In genomic region chr6:161008245-161008644, GRCh38 we compare ENCODE assay signal across 35 cellular contexts.
DNase-seq lines count a peak whose midpoint lies in the region; FAIRE-seq and TF ChIP-seq lines count a peak whose summit lies in the region.
"Had no signal": no experiment of that assay in that cellular context is flagged by ENCODE, and none has a peak within 500 bp of the region (broad histone marks: within the 10 kb centered on the region; RNA-seq: fewer than 3 reads in every experiment).

No MANE protein-coding gene starts in this region.

- CTCF ChIA-PET in HEK293 (lab: Yijun Ruan, JAX), result interaction anchor here (0.5 to 1.8 kb wide), 3 partner anchors 10 to 1191 kb away, joined by 3 to 8 read pairs (median 6); no protein-coding TSS in a partner anchor
- CTCF ChIA-PET in activated naive CD4-positive, alpha-beta T cell treated with anti-CD3 and anti-CD28 coated beads, Interleukin-2, amount 10 ng/mL, durations not matched to agents 7 days and 5 days (lab: Charles Lee), result interaction anchor here (1.2 kb wide), 1 partner anchor 79 kb away, joined by 3 read pairs; no protein-coding TSS in a partner anchor

- H3K4me3 ChIP-seq in HEK293 (ENCODE audit: low read depth, low read length), result no peak overlapping the region
- H3K4me3 ChIP-seq: A549; BLaER1; BLaER1 treated with 17β-estradiol and CSF1 and Interleukin-3, amounts not matched to agents 10 nM and 100 nM had no signal

- H3K4me1 Mint-ChIP-seq in activated naive CD4-positive, alpha-beta T cell treated with anti-CD3 and anti-CD28 coated beads, Interleukin-2, amount 10 ng/mL, durations not matched to agents 7 days and 5 days, result no peaks in the 10 kb centered on the region

- H3K27me3 Mint-ChIP-seq in activated naive CD4-positive, alpha-beta T cell treated with anti-CD3 and anti-CD28 coated beads, Interleukin-2, amount 10 ng/mL, durations not matched to agents 7 days and 5 days, result no peaks in the 10 kb centered on the region
- H3K27me3 Mint-ChIP-seq: B cell; CD4-positive, alpha-beta memory T cell; CD4-positive, alpha-beta T cell; CD4-positive, CD25-positive, alpha-beta regulatory T cell; CD8-positive, alpha-beta memory T cell had no signal

- no peaks in the 10 kb centered on the region for H3K9me3 Mint-ChIP-seq in activated naive CD4-positive, alpha-beta T cell treated with anti-CD3 and anti-CD28 coated beads, Interleukin-2, amount 10 ng/mL, durations not matched to agents 7 days and 5 days
- H3K9me3 Mint-ChIP-seq: CD14-positive monocyte; CD4-positive, alpha-beta memory T cell; CD4-positive, alpha-beta T cell; CD4-positive, CD25-positive, alpha-beta regulatory T cell; CD8-positive, alpha-beta memory T cell; CD8-positive, alpha-beta T cell had no signal

- DNase-seq in activated CD4-positive, alpha-beta T cell treated with anti-CD3 and anti-CD28 coated beads for 4 hours, result no peak
- no peak for DNase-seq in activated naive CD4-positive, alpha-beta T cell treated with anti-CD3 and anti-CD28 coated beads, Interleukin-2, amount 10 ng/mL, durations not matched to agents 7 days and 5 days
- no peak for DNase-seq in activated T-cell treated with anti-CD3 and anti-CD28 coated beads, Interleukin-2, amount 50 U/mL, for 48 hours
- DNase-seq: 8988T; ACHN; AML-193; BE2C; C1 segment of cervical spinal cord; Caco-2; Calu3; CD4-positive, alpha-beta memory T cell; CD4-positive, alpha-beta T cell; CD4-positive, CD25-positive, alpha-beta regulatory T cell; CD8-positive, alpha-beta memory T cell; CD8-positive, alpha-beta T cell; COR-L47; DMS 273 treated with DMSO at 0.1 percent for 48 hours; DMS153; DMS53; DMS79; DMS79 treated with DMSO at 0.1 percent for 48 hours; DND-41; EL had no signal

- no peak overlapping the region for H3K27ac Mint-ChIP-seq in activated naive CD4-positive, alpha-beta T cell treated with anti-CD3 and anti-CD28 coated beads, Interleukin-2, amount 10 ng/mL, durations not matched to agents 7 days and 5 days
- H3K27ac Mint-ChIP-seq: B cell; CD14-positive monocyte; CD4-positive, alpha-beta memory T cell; CD4-positive, alpha-beta T cell; CD8-positive, alpha-beta memory T cell; CD8-positive, alpha-beta T cell had no signal

- no peak for TF ChIP-seq CTCF in HEK293 (tag by site-specific recombination; IDR thresholded peaks at IDR 0.05)

- H3K36me3 ChIP-seq in HEK293 (ENCODE audit: control insufficient read depth in 2 of 2, insufficient read depth in 1 of 2, low read length in 2 of 2), result no peaks in the 10 kb centered on the region; a peak in 1 of 3 replicates
- H3K36me3 ChIP-seq: BE2C had no signal

- H3K4me3 Mint-ChIP-seq in activated naive CD4-positive, alpha-beta T cell treated with anti-CD3 and anti-CD28 coated beads, Interleukin-2, amount 10 ng/mL, durations not matched to agents 7 days and 5 days, result no peak overlapping the region
- H3K4me3 Mint-ChIP-seq: B cell; CD14-positive monocyte; CD4-positive, alpha-beta memory T cell; CD4-positive, alpha-beta T cell; CD4-positive, CD25-positive, alpha-beta regulatory T cell; CD8-positive, alpha-beta memory T cell; CD8-positive, alpha-beta T cell had no signal

- H3K9me3 ChIP-seq in HEK293 (ENCODE audit: control insufficient read depth, insufficient read depth, low read depth, low read length), result no peaks in the 10 kb centered on the region
- H3K9me3 ChIP-seq: A549, BE2C, Caco-2 had no signal

- POLR2A ChIA-PET in HEK293 (lab: Yijun Ruan, JAX), result interaction anchor here (1.7 kb wide), 1 partner anchor 17 kb away, joined by 4 read pairs; the partner anchor contains the start of gene MAP3K4

- FAIRE-seq in colon (lab: Jason Lieb, UNC) (peak; percentile 21), islet of Langerhans (lab: Jason Lieb, UNC) (peak; percentile 60)
- FAIRE-seq: A204.1, A549, D721Med had no signal

- H3K27ac ChIP-seq in HEK293 (ENCODE audit: extremely low read depth, low read depth, low read length), result no peak overlapping the region
- H3K27ac ChIP-seq: 22Rv1; A549; BLaER1; BLaER1 treated with 17β-estradiol and CSF1 and Interleukin-3, amounts not matched to agents 10 nM and 100 nM; C4-2B had no signal

- H3K36me3 Mint-ChIP-seq in activated naive CD4-positive, alpha-beta T cell treated with anti-CD3 and anti-CD28 coated beads, Interleukin-2, amount 10 ng/mL, durations not matched to agents 7 days and 5 days, result no peaks in the 10 kb centered on the region
- H3K36me3 Mint-ChIP-seq: CD4-positive, CD25-positive, alpha-beta regulatory T cell had no signal

- peaks cover 9% of the 10 kb centered on the region for H3K4me1 ChIP-seq in HEK293 (ENCODE audit: control insufficient read depth, insufficient read depth, low read length)
- H3K4me1 ChIP-seq: BE2C; BLaER1; BLaER1 treated with 17β-estradiol and CSF1 and Interleukin-3, amounts not matched to agents 10 nM and 100 nM had no signal

TF ChIP-seq in HEK293, 187 proteins besides CTCF, POLR2A, EP300 and RAD21:
- TF ChIP-seq ZNF776 (tag by site-specific recombination; IDR thresholded peaks at IDR 0.05; ENCODE audit: borderline replicate concordance) (no peak), ZNF558 (tag by site-specific recombination; IDR thresholded peaks at IDR 0.05) (no peak), ZNF24 (tag by site-specific recombination; IDR thresholded peaks at IDR 0.05) (no peak), PRDM6 (tag by site-specific recombination; IDR thresholded peaks at IDR 0.05) (peak; percentile 77), SP2 (tag by site-specific recombination; IDR thresholded peaks at IDR 0.05) (no peak), MEIS1 (CRISPR knock-in tag; IDR thresholded peaks at IDR 0.05; ENCODE audit: borderline replicate concordance) (no peak), TSHZ1 (tag by site-specific recombination; IDR thresholded peaks at IDR 0.05; ENCODE audit: borderline replicate concordance) (no peak), ZNF510 (tag by site-specific recombination; IDR thresholded peaks at IDR 0.05; ENCODE audit: insufficient replicate concordance) (no peak), ZNF777 (tag by site-specific recombination; IDR thresholded peaks at IDR 0.05; ENCODE audit: borderline replicate concordance) (no peak), ZXDB (tag by site-specific recombination; IDR thresholded peaks at IDR 0.05) (no peak), ZNF202 (tag by site-specific recombination; IDR thresholded peaks at IDR 0.05; ENCODE audit: borderline replicate concordance) (no peak), ZNF561 (tag by site-specific recombination; IDR thresholded peaks at IDR 0.05; ENCODE audit: borderline replicate concordance) (no peak), ZNF704 (tag by site-specific recombination; IDR thresholded peaks at IDR 0.05) (no peak), ZNF16 (tag by site-specific recombination; IDR thresholded peaks at IDR 0.05; ENCODE audit: low read depth) (no peak), ZNF175 (tag by site-specific recombination; IDR thresholded peaks at IDR 0.05) (no peak), ZNF791 (tag by site-specific recombination; IDR thresholded peaks at IDR 0.05) (no peak), ZNF133 (tag by site-specific recombination; IDR thresholded peaks at IDR 0.05) (peak; percentile 84)
